Comparison of ENCODE assay signal across 11 cellular contexts in genomic region chr7:47725031-47725780, GRCh38.
DNase-seq lines count a peak whose midpoint lies in the region; ATAC-seq and TF ChIP-seq lines count a peak whose summit lies in the region.
"Had no signal": no experiment of that assay in that cellular context is flagged by ENCODE, and none has a peak within 500 bp of the region (broad histone marks: within the 10 kb centered on the region; RNA-seq: fewer than 3 reads in every experiment).

No MANE protein-coding gene starts in this region.

- peaks cover 1% of the 10 kb centered on the region for H3K36me3 Mint-ChIP-seq in IgD-negative memory B cell
- no peaks in the 10 kb centered on the region for H3K36me3 Mint-ChIP-seq in natural killer cell treated with Interleukin-12 subunit alpha and Interleukin-12 subunit beta and Interleukin-15 and Interleukin-18, amount 100 ng/mL, for 72 hours

- H3K27ac ChIP-seq in brain microvascular endothelial cell (peak overlapping the region; percentile 72), mesendoderm (ENCODE audit: low read depth, low read length) (no peak overlapping the region)
- H3K27ac ChIP-seq: VCaP had no signal

- H3K4me3 ChIP-seq in brain microvascular endothelial cell (ENCODE audit: low read depth, low read length): no peak overlapping the region
- H3K4me3 ChIP-seq in mesendoderm (ENCODE audit: low read length): no peak overlapping the region

- DNase-seq in A172 (ENCODE audit: low spot score) (peak; percentile 46), brain microvascular endothelial cell (peak; percentile 58), mesendoderm (no peak), NCI-H510A (lab: John Stamatoyannopoulos, UW) (no peak), midbrain (lab: John Stamatoyannopoulos, UW) (no peak), medulla oblongata (ENCODE audit: extremely low spot score) (no peak)
- no peak for DNase-seq in natural killer cell treated with Interleukin-12 subunit alpha and Interleukin-12 subunit beta and Interleukin-15 and Interleukin-18, amount 100 ng/mL, for 72 hours (ENCODE audit: low spot score)

- H3K4me2 ChIP-seq in mesendoderm (ENCODE audit: low read length): no peak overlapping the region

- peak overlapping the region; percentile 83 to 93 (median 86) for H3K27ac Mint-ChIP-seq in IgD-negative memory B cell
- H3K27ac Mint-ChIP-seq in natural killer cell treated with Interleukin-12 subunit alpha and Interleukin-12 subunit beta and Interleukin-15 and Interleukin-18, amount 100 ng/mL, for 72 hours: no peak overlapping the region
- H3K27ac Mint-ChIP-seq: activated T-helper 2 cell treated with anti-CD3 and anti-CD28 coated beads, Interferon-gamma antibody, Interleukin-2, Interleukin-4, amounts not matched to agents 10 μg/mL and 5 μg/mL and 100 μg/mL, durations not matched to agents 14 hours and 24 hours and 36 hours; dendritic cell treated with granulocyte-macrophage colony-stimulating factor and Interleukin-4, amounts not matched to agents 40 ng/mL and 50 ng/mL, for 4 days had no signal

- peak overlapping the region; percentile 27 for H3K56ac ChIP-seq in mesendoderm (ENCODE audit: low read length)

- H3K36me3 ChIP-seq in brain microvascular endothelial cell (replicated peaks) (no peaks in the 10 kb centered on the region), mesendoderm (ENCODE audit: control insufficient read depth, insufficient read depth, low read length) (no peaks in the 10 kb centered on the region)

- H3K4me1 ChIP-seq in mesendoderm (ENCODE audit: control insufficient read depth, low read depth, low read length): peaks cover 2% of the 10 kb centered on the region

- H2AK5ac ChIP-seq in mesendoderm (ENCODE audit: low read length): no peak overlapping the region

- peak overlapping the region; percentile 9 for H3K18ac ChIP-seq in mesendoderm (ENCODE audit: low read length)

- no peak for TF ChIP-seq CTCF in brain microvascular endothelial cell (IDR thresholded peaks at IDR 0.05; ENCODE audit: low read depth, low read length, missing control alignments)

- no peak overlapping the region for H3K9ac ChIP-seq in mesendoderm (ENCODE audit: low read length)

- H3K27me3 Mint-ChIP-seq in IgD-negative memory B cell: peaks cover 7% of the 10 kb centered on the region
- H3K27me3 Mint-ChIP-seq in natural killer cell treated with Interleukin-12 subunit alpha and Interleukin-12 subunit beta and Interleukin-15 and Interleukin-18, amount 100 ng/mL, for 72 hours: peaks cover 5 to 8% of the 10 kb centered on the region in 2 donors
- H3K27me3 Mint-ChIP-seq: dendritic cell treated with granulocyte-macrophage colony-stimulating factor and Interleukin-4, amounts not matched to agents 40 ng/mL and 50 ng/mL, for 4 days had no signal

- peaks cover 0 to 2% (median 0%) of the 10 kb centered on the region in 3 donors for H3K9me3 Mint-ChIP-seq in IgD-negative memory B cell
- no peaks in the 10 kb centered on the region for H3K9me3 Mint-ChIP-seq in natural killer cell treated with Interleukin-12 subunit alpha and Interleukin-12 subunit beta and Interleukin-15 and Interleukin-18, amount 100 ng/mL, for 72 hours
- H3K9me3 Mint-ChIP-seq: activated T-helper 2 cell treated with anti-CD3 and anti-CD28 coated beads, Interferon-gamma antibody, Interleukin-2, Interleukin-4, amounts not matched to agents 10 μg/mL and 5 μg/mL and 100 μg/mL, durations not matched to agents 14 hours and 24 hours and 36 hours; dendritic cell treated with granulocyte-macrophage colony-stimulating factor and Interleukin-4, amounts not matched to agents 40 ng/mL and 50 ng/mL, for 4 days had no signal

- H3K79me1 ChIP-seq in mesendoderm (ENCODE audit: low read length): no peaks in the 10 kb centered on the region

- H3K27me3 ChIP-seq in brain microvascular endothelial cell (replicated peaks) (no peaks in the 10 kb centered on the region), mesendoderm (ENCODE audit: insufficient read depth, low read length, poor library complexity) (no peaks in the 10 kb centered on the region)

- H3K4me1 Mint-ChIP-seq in IgD-negative memory B cell: peaks cover 31 to 59% (median 42%) of the 10 kb centered on the region in 3 donors
- no peaks in the 10 kb centered on the region for H3K4me1 Mint-ChIP-seq in natural killer cell treated with Interleukin-12 subunit alpha and Interleukin-12 subunit beta and Interleukin-15 and Interleukin-18, amount 100 ng/mL, for 72 hours (ENCODE audit: low read depth in 2 of 2)

- H2BK120ac ChIP-seq in mesendoderm (ENCODE audit: low read depth, low read length): no peak overlapping the region

- no CpG with 5 or more reads among the region's 4 CpGs for WGBS in mesendoderm (ENCODE audit: extremely low coverage, insufficient coverage, low lambda C conversion rate)

- H4K5ac ChIP-seq in mesendoderm (ENCODE audit: low read length): no peak overlapping the region

- no peak overlapping the region for H4K8ac ChIP-seq in mesendoderm (ENCODE audit: low read depth, low read length)

- no peaks in the 10 kb centered on the region for H3K79me2 ChIP-seq in mesendoderm (ENCODE audit: control insufficient read depth, insufficient read depth, low read length)

- no peak overlapping the region for H3K23ac ChIP-seq in mesendoderm (ENCODE audit: low read length)

- H2BK15ac ChIP-seq in mesendoderm (replicated peaks; ENCODE audit: low read depth): no peak overlapping the region

- H2BK5ac ChIP-seq in mesendoderm (ENCODE audit: low read length): no peak overlapping the region

- ATAC-seq in natural killer cell treated with Interleukin-12 subunit alpha and Interleukin-12 subunit beta and Interleukin-15 and Interleukin-18, amount 100 ng/mL, for 72 hours: no peak

- in situ Hi-C loops in brain microvascular endothelial cell (cut with HindIII; ENCODE audit: low pct_ligation_motif_present, low sequenced_read_pairs): no loop called here

- H3K4ac ChIP-seq in mesendoderm (ENCODE audit: low read depth, low read length): no peak overlapping the region

- H3K4me3 Mint-ChIP-seq in IgD-negative memory B cell: peak overlapping the region; percentile 26 to 84 (median 54)
- no peak overlapping the region for H3K4me3 Mint-ChIP-seq in natural killer cell treated with Interleukin-12 subunit alpha and Interleukin-12 subunit beta and Interleukin-15 and Interleukin-18, amount 100 ng/mL, for 72 hours
- H3K4me3 Mint-ChIP-seq: dendritic cell treated with granulocyte-macrophage colony-stimulating factor and Interleukin-4, amounts not matched to agents 40 ng/mL and 50 ng/mL, for 4 days had no signal

Comparison
In these comparisons a context has a peak if more than half of its experiments do, and no peak if none do; other contexts are left out.
1. DNase-seq: peak in A172 (single experiment) and brain microvascular endothelial cell (single experiment); none in mesendoderm (single experiment), NCI-H510A (single experiment), natural killer cell treated with Interleukin-12 subunit alpha and Interleukin-12 subunit beta and Interleukin-15 and Interleukin-18, amount 100 ng/mL, for 72 hours (single experiment), midbrain (single experiment) and medulla oblongata (single experiment).
2. H3K27ac Mint-ChIP-seq: peak in IgD-negative memory B cell (3 of 3); none in natural killer cell treated with Interleukin-12 subunit alpha and Interleukin-12 subunit beta and Interleukin-15 and Interleukin-18, amount 100 ng/mL, for 72 hours (0 of 2).